Comparison of ENCODE assay signal across 17 cellular contexts in genomic region chr5:110017854-110018253, GRCh38.
A peak's percentile ranks its signal among the peaks of the same experiment; 100 is the strongest.
DNase-seq lines count a peak whose midpoint lies in the region; TF ChIP-seq lines count a peak whose summit lies in the region.
"Had no signal": no experiment of that assay in that cellular context is flagged by ENCODE, and none has a peak within 500 bp of the region (broad histone marks: within the 10 kb centered on the region; RNA-seq: fewer than 3 reads in every experiment).

No MANE protein-coding gene starts in this region.

- no peak overlapping the region for H3K4me3 Mint-ChIP-seq in neural progenitor cell
- H3K4me3 Mint-ChIP-seq: CD8-positive, alpha-beta T cell; GM23338; H9 had no signal

- H3K79me2 ChIP-seq in neural progenitor cell (ENCODE audit: low read depth), result no peaks in the 10 kb centered on the region

- H2AFZ ChIP-seq in neural progenitor cell (replicated peaks), result no peak overlapping the region
- H2AFZ ChIP-seq: GM23338 had no signal

- peaks cover 3% of the 10 kb centered on the region for H3K9me3 Mint-ChIP-seq in neural progenitor cell
- H3K9me3 Mint-ChIP-seq: CD8-positive, alpha-beta T cell; GM23338; H9 had no signal

- no peaks in the 10 kb centered on the region for H3K27me3 Mint-ChIP-seq in neural progenitor cell (ENCODE audit: insufficient read depth, low read depth)

- H3K9ac ChIP-seq in liver (ENCODE audit: low read depth in 1 of 2, low read length in 2 of 2) (no peak overlapping the region), neural progenitor cell (no peak overlapping the region)

- DNase-seq in LNCaP clone FGC (ENCODE audit: low read depth), result peak; percentile 36
- no peak for DNase-seq in neural progenitor cell (ENCODE audit: low spot score)
- no peak for DNase-seq in OCI-M2 (lab: John Stamatoyannopoulos, UW; ENCODE audit: unreplicated experiment)
- DNase-seq in DMS 273 (lab: John Stamatoyannopoulos, UW; ENCODE audit: unreplicated experiment), result no peak
- DNase-seq in ovary, result no peak
- DNase-seq: C1 segment of cervical spinal cord; Caco-2; CD4-positive, CD25-positive, alpha-beta regulatory T cell; CD8-positive, alpha-beta T cell; DMS 273 treated with DMSO at 0.1 percent for 48 hours; DMS79; EL; GDM1; H9 had no signal

- no peak overlapping the region for H3K27ac ChIP-seq in liver (ENCODE audit: low read depth in 1 of 2, low read length in 2 of 2)
- H3K27ac ChIP-seq in neural progenitor cell, result no peak overlapping the region
- no peak overlapping the region for H3K27ac ChIP-seq in ovary

- H3K4me1 Mint-ChIP-seq in neural progenitor cell, result no peaks in the 10 kb centered on the region
- H3K4me1 Mint-ChIP-seq: CD4-positive, CD25-positive, alpha-beta regulatory T cell had no signal

- H3K36me3 ChIP-seq in liver (ENCODE audit: control insufficient read depth in 4 of 4, insufficient read depth in 3 of 4, low read depth in 1 of 4, low read length in 3 of 4) (no peaks in the 10 kb centered on the region), neural progenitor cell (no peaks in the 10 kb centered on the region), ovary (no peaks in the 10 kb centered on the region)

- no peak overlapping the region for H3K4me2 ChIP-seq in neural progenitor cell
- H3K4me2 ChIP-seq: GM23338 had no signal

- TF ChIP-seq RAD21 in liver (IDR thresholded peaks at IDR 0.05), result peak in 1 of 2 donors; percentile 20

- H3K27ac Mint-ChIP-seq in neural progenitor cell, result peak overlapping the region; percentile 15
- H3K27ac Mint-ChIP-seq: CD4-positive, CD25-positive, alpha-beta regulatory T cell; CD8-positive, alpha-beta T cell; GM23338; H9 had no signal

- H3F3A ChIP-seq in neural progenitor cell (ENCODE audit: low read depth), result no peaks in the 10 kb centered on the region

- H3K27me3 ChIP-seq in liver (ENCODE audit: control insufficient read depth in 4 of 4, insufficient read depth in 4 of 4, low read length in 3 of 4) (no peaks in the 10 kb centered on the region), neural progenitor cell (no peaks in the 10 kb centered on the region), ovary (no peaks in the 10 kb centered on the region)

- peaks cover 0 to 2% (median 0%) of the 10 kb centered on the region in 4 donors for H3K9me3 ChIP-seq in liver (ENCODE audit: control insufficient read depth in 4 of 4, low read length in 3 of 4)
- no peaks in the 10 kb centered on the region for H3K9me3 ChIP-seq in neural progenitor cell (ENCODE audit: low read depth)
- H3K9me3 ChIP-seq in ovary, result no peaks in the 10 kb centered on the region
- H3K9me3 ChIP-seq: Caco-2 had no signal

- no peak for TF ChIP-seq CTCF in LNCaP clone FGC (IDR thresholded peaks at IDR 0.05; ENCODE audit: control insufficient read depth, extremely low read depth, insufficient read depth)
- no peak for TF ChIP-seq CTCF in liver (IDR thresholded peaks at IDR 0.05; ENCODE audit: low read depth, low read length, missing input control)
- no peak for TF ChIP-seq CTCF in neural progenitor cell (IDR thresholded peaks at IDR 0.05)
- no peak for TF ChIP-seq CTCF in ovary (IDR thresholded peaks at IDR 0.05)

- WGBS in liver, result 67% methylated on average over 2 of the region's 2 CpGs
- 74 to 84% (median 79%) methylated on average over 2 of the region's 2 CpGs for WGBS in ovary, 3 donors

- no peaks in the 10 kb centered on the region for H4K20me1 ChIP-seq in neural progenitor cell (ENCODE audit: low read depth)

- no peak for TF ChIP-seq EP300 in ovary (IDR thresholded peaks at IDR 0.05)

- no peaks in the 10 kb centered on the region for H3K36me3 Mint-ChIP-seq in neural progenitor cell
- H3K36me3 Mint-ChIP-seq: CD4-positive, CD25-positive, alpha-beta regulatory T cell; CD8-positive, alpha-beta T cell had no signal

- no peak for TF ChIP-seq POLR2A in ovary (IDR thresholded peaks at IDR 0.05)

- no peak overlapping the region for H3K4me3 ChIP-seq in LNCaP clone FGC (ENCODE audit: low read depth, low read length)
- H3K4me3 ChIP-seq in liver (ENCODE audit: low read depth in 1 of 3, low read length in 3 of 3), result no peak overlapping the region
- no peak overlapping the region for H3K4me3 ChIP-seq in neural progenitor cell
- H3K4me3 ChIP-seq in ovary, result no peak overlapping the region
- H3K4me3 ChIP-seq: GM12878, GM23338 had no signal

- intact Hi-C loops in ovary (cut with DNase I), result no loop called here

- peaks cover 0 to 11% (median 0%) of the 10 kb centered on the region in 4 donors for H3K4me1 ChIP-seq in liver (ENCODE audit: control insufficient read depth in 4 of 4, insufficient read depth in 4 of 4, low read length in 3 of 4)
- no peaks in the 10 kb centered on the region for H3K4me1 ChIP-seq in neural progenitor cell
- no peaks in the 10 kb centered on the region for H3K4me1 ChIP-seq in ovary (ENCODE audit: insufficient read depth)
- H3K4me1 ChIP-seq: Caco-2 had no signal

TF ChIP-seq in liver, 16 proteins besides CTCF, POLR2A, EP300 and RAD21:
- TF ChIP-seq, protein P1, sequence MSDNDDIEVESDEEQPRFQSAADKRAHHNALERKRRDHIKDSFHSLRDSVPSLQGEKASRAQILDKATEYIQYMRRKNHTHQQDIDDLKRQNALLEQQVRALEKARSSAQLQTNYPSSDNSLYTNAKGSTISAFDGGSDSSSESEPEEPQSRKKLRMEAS (IDR thresholded peaks at IDR 0.05), result peak; percentile 29
- peak; percentile 41 for TF ChIP-seq SP1 (IDR thresholded peaks at IDR 0.05)
- peak; percentile 57 to 60 for TF ChIP-seq HNF4A (conservative IDR thresholded peaks at IDR 0.05)
- TF ChIP-seq, protein P2, sequence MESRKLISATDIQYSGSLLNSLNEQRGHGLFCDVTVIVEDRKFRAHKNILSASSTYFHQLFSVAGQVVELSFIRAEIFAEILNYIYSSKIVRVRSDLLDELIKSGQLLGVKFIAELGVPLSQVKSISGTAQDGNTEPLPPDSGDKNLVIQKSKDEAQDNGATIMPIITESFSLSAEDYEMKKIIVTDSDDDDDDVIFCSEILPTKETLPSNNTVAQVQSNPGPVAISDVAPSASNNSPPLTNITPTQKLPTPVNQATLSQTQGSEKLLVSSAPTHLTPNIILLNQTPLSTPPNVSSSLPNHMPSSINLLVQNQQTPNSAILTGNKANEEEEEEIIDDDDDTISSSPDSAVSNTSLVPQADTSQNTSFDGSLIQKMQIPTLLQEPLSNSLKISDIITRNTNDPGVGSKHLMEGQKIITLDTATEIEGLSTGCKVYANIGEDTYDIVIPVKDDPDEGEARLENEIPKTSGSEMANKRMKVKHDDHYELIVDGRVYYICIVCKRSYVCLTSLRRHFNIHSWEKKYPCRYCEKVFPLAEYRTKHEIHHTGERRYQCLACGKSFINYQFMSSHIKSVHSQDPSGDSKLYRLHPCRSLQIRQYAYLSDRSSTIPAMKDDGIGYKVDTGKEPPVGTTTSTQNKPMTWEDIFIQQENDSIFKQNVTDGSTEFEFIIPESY (IDR thresholded peaks at IDR 0.05), result no peak
